Comparison of ENCODE assay signal across 1 cellular context in the genomic region with DNA sequence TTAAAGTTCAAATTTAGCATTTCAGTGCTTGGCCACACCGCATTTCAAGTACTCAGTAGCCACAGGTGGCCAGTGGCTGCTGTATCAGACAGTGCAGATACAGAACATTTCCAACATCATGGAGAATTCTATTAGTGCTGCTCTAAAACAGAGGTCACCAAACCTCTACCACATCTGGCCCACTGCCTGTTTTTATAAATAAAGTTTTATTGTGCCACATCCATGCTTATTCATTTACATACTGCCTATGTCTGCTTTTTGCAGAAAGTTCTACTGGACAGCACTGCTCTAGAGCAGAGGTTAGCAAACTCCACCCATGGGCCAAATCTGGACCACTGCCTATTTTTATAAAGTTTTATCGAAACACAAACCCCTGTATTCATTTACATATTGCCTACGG.
TF ChIP-seq lines count a peak whose summit lies in the region.

No MANE protein-coding gene starts in this region.

TF ChIP-seq in HepG2, 621 proteins besides CTCF, POLR2A, EP300 and RAD21 (continued from another document):
- no peak for TF ChIP-seq SP5 (CRISPR knock-in tag; IDR thresholded peaks at IDR 0.05; ENCODE audit: borderline replicate concordance, low read depth)
- TF ChIP-seq ZNF703 (CRISPR knock-in tag; IDR thresholded peaks at IDR 0.05; ENCODE audit: borderline replicate concordance), result no peak
